8 cellular contexts compared by ENCODE assay signal in the genomic region with DNA sequence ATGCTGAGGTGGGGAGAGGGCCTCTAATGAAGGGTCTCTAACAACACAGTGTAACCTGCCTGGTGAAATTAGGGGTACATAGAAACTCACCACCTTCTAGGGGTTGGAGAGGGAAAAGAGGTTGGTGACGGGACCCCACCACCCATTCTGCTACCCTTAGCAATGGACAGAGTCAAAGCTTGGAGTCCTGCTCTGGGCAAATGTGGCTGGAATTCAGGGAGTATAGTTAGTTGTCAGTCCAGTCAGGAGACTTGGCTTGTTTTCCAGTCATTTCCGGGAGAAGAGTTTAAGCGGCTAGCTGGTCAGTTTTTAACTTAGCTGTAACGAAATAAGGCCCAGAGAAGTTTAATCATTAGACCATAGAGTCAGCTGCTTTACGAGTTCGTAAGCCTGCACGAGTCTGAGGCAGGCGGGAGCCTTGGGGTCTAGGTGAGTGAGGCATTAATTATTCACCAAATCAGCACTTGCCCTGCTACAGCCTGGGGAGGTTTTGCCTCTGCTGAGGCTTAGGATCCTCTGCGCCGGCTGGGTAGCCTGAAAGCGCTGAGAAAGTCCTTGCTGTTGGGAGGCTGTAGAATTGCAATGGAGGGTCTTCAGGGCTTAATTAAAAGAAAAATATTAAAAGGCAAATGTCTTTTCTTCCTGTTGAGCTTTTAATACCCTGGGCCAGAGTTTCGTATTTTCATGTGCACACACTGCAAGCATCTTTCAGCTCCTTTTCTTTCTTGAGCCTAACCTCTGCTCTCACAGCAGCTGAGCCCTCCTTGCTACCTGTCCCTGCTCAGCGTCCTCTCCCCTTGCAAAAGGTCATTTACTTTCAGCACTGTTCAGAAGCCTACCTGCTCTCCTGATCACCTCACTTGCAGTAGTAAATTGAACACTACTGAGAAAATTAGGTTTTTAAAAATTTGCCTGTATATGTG. TPM values are rescaled to one million over a fixed set of nuclear protein-coding genes. Genes with fewer than 3 reads are reported as not detected.
DNase-seq lines count a peak whose midpoint lies in the region; ATAC-seq, FAIRE-seq and TF ChIP-seq lines count a peak whose summit lies in the region.

No MANE protein-coding gene starts in this region.

- H3K36me3 ChIP-seq in suprapubic skin: no peaks in the 10 kb centered on the region

- intact Hi-C loops in Calu3 (cut with micrococcal nuclease; ENCODE audit: unreplicated experiment): loop anchor here (5.0 kb wide), 1 partner anchor 93 kb away; no protein-coding TSS in a partner anchor

- H3K27me3 ChIP-seq in suprapubic skin: peaks cover 10% of the 10 kb centered on the region

- DNase-seq in Calu3 (peak; percentile 62), ecto neural progenitor cell (ENCODE audit: low spot score) (peak; percentile 51), suprapubic skin (ENCODE audit: low spot score in 2 of 2) (no peak), NCI-H2227 treated with DMSO at 0.1 percent for 48 hours (lab: John Stamatoyannopoulos, UW) (no peak), NCI-H1436 treated with DMSO at 0.1 percent for 48 hours (lab: John Stamatoyannopoulos, UW) (no peak), GM12891 (ENCODE audit: insufficient read length, low spot score) (no peak)
- no peak for DNase-seq in natural killer cell treated with Interleukin-12 subunit alpha and Interleukin-12 subunit beta and Interleukin-15 and Interleukin-18, amount 100 ng/mL, for 72 hours (ENCODE audit: low spot score)

- peak overlapping the region; percentile 86 for H3K27ac Mint-ChIP-seq in Calu3 (ENCODE audit: unreplicated experiment)
- H3K27ac Mint-ChIP-seq in natural killer cell treated with Interleukin-12 subunit alpha and Interleukin-12 subunit beta and Interleukin-15 and Interleukin-18, amount 100 ng/mL, for 72 hours: no peak overlapping the region

- no TSS peak for BruUV-seq in Calu3 (replicated peaks; lab: Mats Ljungman, UMichigan)

- TF ChIP-seq POLR2A in suprapubic skin (IDR thresholded peaks at IDR 0.05) (no peak), GM12891 (IDR thresholded peaks at IDR 0.05; ENCODE audit: low read depth, low read length) (no peak)

- no peak overlapping the region for H3K4me3 ChIP-seq in suprapubic skin

- H3K4me1 Mint-ChIP-seq in Calu3 (ENCODE audit: low read depth, unreplicated experiment): peaks cover 42% of the 10 kb centered on the region
- H3K4me1 Mint-ChIP-seq in natural killer cell treated with Interleukin-12 subunit alpha and Interleukin-12 subunit beta and Interleukin-15 and Interleukin-18, amount 100 ng/mL, for 72 hours (ENCODE audit: low read depth in 2 of 2): peaks cover 0 to 4% of the 10 kb centered on the region in 2 donors

- CTCF ChIA-PET in Calu3 (lab: Charles Lee): interaction anchor here (0.9 to 1.4 kb wide), 2 partner anchors 8 to 92 kb away, joined by 4 read pairs; no protein-coding TSS in a partner anchor

- TF ChIP-seq CTCF in Calu3 (IDR thresholded peaks at IDR 0.05; ENCODE audit: unreplicated experiment) (no peak), suprapubic skin (IDR thresholded peaks at IDR 0.05) (no peak)

- H3K9me3 Mint-ChIP-seq in Calu3 (ENCODE audit: low read depth, unreplicated experiment): peaks cover 2% of the 10 kb centered on the region
- no peaks in the 10 kb centered on the region for H3K9me3 Mint-ChIP-seq in natural killer cell treated with Interleukin-12 subunit alpha and Interleukin-12 subunit beta and Interleukin-15 and Interleukin-18, amount 100 ng/mL, for 72 hours

- no peaks in the 10 kb centered on the region for H3K27me3 Mint-ChIP-seq in Calu3 (ENCODE audit: unreplicated experiment)
- H3K27me3 Mint-ChIP-seq in natural killer cell treated with Interleukin-12 subunit alpha and Interleukin-12 subunit beta and Interleukin-15 and Interleukin-18, amount 100 ng/mL, for 72 hours: peaks cover 37 to 39% of the 10 kb centered on the region in 2 donors

- whole genome bisulfite sequencing in suprapubic skin: 59% methylated on average over 13 of the region's 13 CpGs

- peaks cover 39% of the 10 kb centered on the region for H3K4me1 ChIP-seq in suprapubic skin

- H3K9me3 ChIP-seq in suprapubic skin: no peaks in the 10 kb centered on the region

- ATAC-seq in HG03135 (IDR thresholded peaks at IDR 0.05; ENCODE audit: unreplicated experiment): peak; percentile 76
- ATAC-seq in natural killer cell treated with Interleukin-12 subunit alpha and Interleukin-12 subunit beta and Interleukin-15 and Interleukin-18, amount 100 ng/mL, for 72 hours: no peak

- peaks cover 42% of the 10 kb centered on the region for H3K36me3 Mint-ChIP-seq in Calu3 (ENCODE audit: insufficient read depth, unreplicated experiment)
- H3K36me3 Mint-ChIP-seq in natural killer cell treated with Interleukin-12 subunit alpha and Interleukin-12 subunit beta and Interleukin-15 and Interleukin-18, amount 100 ng/mL, for 72 hours: peaks cover 6% of the 10 kb centered on the region

- H3K27ac ChIP-seq in suprapubic skin: no peak overlapping the region

- FAIRE-seq in GM12891 (lab: Jason Lieb, UNC): no peak

- peak overlapping the region; percentile 90 for H3K4me3 Mint-ChIP-seq in Calu3 (ENCODE audit: low read depth, unreplicated experiment)
- H3K4me3 Mint-ChIP-seq in natural killer cell treated with Interleukin-12 subunit alpha and Interleukin-12 subunit beta and Interleukin-15 and Interleukin-18, amount 100 ng/mL, for 72 hours: peak overlapping the region; percentile 4

- TF ChIP-seq EP300 in suprapubic skin (IDR thresholded peaks at IDR 0.05): no peak

TF ChIP-seq in GM12891, 5 proteins besides CTCF, POLR2A, EP300 and RAD21:
- TF ChIP-seq TAF1 (IDR thresholded peaks at IDR 0.05; ENCODE audit: low read depth, low read length): no peak
- no peak for TF ChIP-seq PAX5 (IDR thresholded peaks at IDR 0.05; ENCODE audit: insufficient read depth, low read length, severe bottlenecking)
- TF ChIP-seq SPI1 (IDR thresholded peaks at IDR 0.05; ENCODE audit: low read depth, low read length): no peak
- no peak for TF ChIP-seq POU2F2 (IDR thresholded peaks at IDR 0.05; ENCODE audit: low read depth, low read length)
- TF ChIP-seq POLR2AphosphoS5 (IDR thresholded peaks at IDR 0.05; ENCODE audit: low read depth, low read length): no peak

RNA-seq across cellular contexts. Expression of gene LAMB1, which starts 1.5 kb away (rescaled TPM):
- total RNA-seq in Calu3 (2022) (181 and 240 TPM in 2 replicates), suprapubic skin (100 to 1,000 TPM in 1 of 4 donors, 10 to 100 TPM in 3; 76.7 to 216 (median 84.6) TPM)
- not detected for total RNA-seq in natural killer cell treated with Interleukin-12 subunit alpha and Interleukin-12 subunit beta and Interleukin-15 and Interleukin-18, amount 100 ng/mL, for 72 hours
- polyA plus RNA-seq in GM12891 (2012; ENCODE audit: low read depth, missing spikeins): 0.30 TPM

Comparison
In these comparisons a context has a peak if more than half of its experiments do, and no peak if none do; other contexts are left out.
1. DNase-seq: peak in Calu3 (single experiment) and ecto neural progenitor cell (single experiment); none in natural killer cell treated with Interleukin-12 subunit alpha and Interleukin-12 subunit beta and Interleukin-15 and Interleukin-18, amount 100 ng/mL, for 72 hours (single experiment), suprapubic skin (0 of 2), NCI-H2227 treated with DMSO at 0.1 percent for 48 hours (single experiment), NCI-H1436 treated with DMSO at 0.1 percent for 48 hours (single experiment) and GM12891 (single experiment).
2. RNA of gene LAMB1, which starts 1.5 kb away (total RNA-seq): 181 to 240 TPM in Calu3 and 76.7 to 216 TPM in suprapubic skin; not detected in natural killer cell treated with Interleukin-12 subunit alpha and Interleukin-12 subunit beta and Interleukin-15 and Interleukin-18, amount 100 ng/mL, for 72 hours; every median in the first group is over 10 times any median in the second.